In the genomic region with DNA sequence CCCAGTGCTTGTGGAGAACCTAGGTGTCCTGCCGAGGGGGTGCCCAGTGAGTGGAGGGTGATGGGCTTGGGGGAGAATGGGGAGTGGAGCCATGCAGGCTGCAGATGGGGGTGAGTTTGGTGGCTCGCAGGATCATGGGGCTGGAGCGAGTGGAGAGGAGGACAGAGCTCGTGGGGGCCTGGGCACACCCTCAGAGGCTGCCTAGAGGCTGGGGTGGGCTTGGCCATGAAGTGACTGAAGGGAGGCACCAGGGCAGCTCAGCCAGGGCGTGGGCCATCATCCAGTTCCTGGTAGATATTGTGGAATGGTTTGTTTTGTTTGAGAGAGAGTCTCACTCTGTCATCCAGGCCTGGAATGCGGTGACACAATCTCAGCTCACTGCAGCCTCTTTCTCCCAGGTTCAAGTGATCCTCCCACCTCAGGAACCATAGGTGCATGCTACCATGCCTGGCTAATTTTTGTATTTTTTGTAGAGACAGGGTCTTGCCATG, we compare ENCODE assay signal across 19 cellular contexts. TPM values are rescaled to one million over a fixed set of nuclear protein-coding genes. Genes with fewer than 3 reads are reported as not detected.
A peak's percentile ranks its signal among the peaks of the same experiment; 100 is the strongest.
DNase-seq lines count a peak whose midpoint lies in the region; ATAC-seq and TF ChIP-seq lines count a peak whose summit lies in the region.
"Had no signal": no experiment of that assay in that cellular context is flagged by ENCODE, and none has a peak within 500 bp of the region (broad histone marks: within the 10 kb centered on the region; RNA-seq: fewer than 3 reads in every experiment).

No MANE protein-coding gene starts in this region.

- H3K4me3 ChIP-seq in left lung (no peak overlapping the region), upper lobe of right lung (no peak overlapping the region), gastroesophageal sphincter (no peak overlapping the region)
- H3K4me3 ChIP-seq: esophagus squamous epithelium, Peyer's patch had no signal

- H3K9me3 ChIP-seq in left lung (no peaks in the 10 kb centered on the region), upper lobe of right lung (no peaks in the 10 kb centered on the region), gastroesophageal sphincter (no peaks in the 10 kb centered on the region)
- H3K9me3 ChIP-seq: esophagus squamous epithelium, Peyer's patch, SK-N-SH had no signal

- no peak for DNase-seq in activated T-cell treated with anti-CD3 and anti-CD28 coated beads, Interleukin-2, amount 50 U/mL, for 24 hours
- no peak for DNase-seq in activated T-cell treated with anti-CD3 and anti-CD28 coated beads for 4 hours
- DNase-seq in WTC11 (ENCODE audit: low spot score) = no peak
- DNase-seq in left lung = peak in 1 of 2 donors; percentile 45
- no peak for DNase-seq in upper lobe of right lung
- no peak for DNase-seq in ACHN
- DNase-seq: activated CD4-positive, alpha-beta T cell treated with anti-CD3 and anti-CD28 coated beads, Interleukin-2, amount 10 ng/mL, durations not matched to agents 24 days and 14 days; activated naive CD8-positive, alpha-beta T cell treated with anti-CD3 and anti-CD28 coated beads for 36 hours; DMS79; esophagus squamous epithelium; head of caudate nucleus; NCI-H1105; SK-N-SH; stimulated activated CD4-positive, alpha-beta T cell treated with anti-CD3 and anti-CD28 coated beads, Interleukin-15, amount 100 ng/mL, for 24 hours; stimulated activated naive CD4-positive, alpha-beta T cell had no signal

- intact Hi-C loops in left lung (cut with DNase I) = no loop called here
- intact Hi-C loops in upper lobe of right lung (cut with DNase I) = no loop called here

- CTCF ChIA-PET in WTC11 (lab: Charles Lee) = interaction anchor here (0.5 to 1.6 kb wide), 12 partner anchors 8 to 358 kb away, joined by 3 to 7 read pairs (median 4); no protein-coding TSS in a partner anchor

- H3K36me3 ChIP-seq in left lung (peaks cover 0 to 77% of the 10 kb centered on the region in 2 donors), upper lobe of right lung (peaks cover 7% of the 10 kb centered on the region), gastroesophageal sphincter (peaks cover 0 to 49% of the 10 kb centered on the region in 2 donors)

- POLR2A ChIA-PET in WTC11 (lab: Charles Lee) = no interaction called here

- peak overlapping the region; percentile 76 for H3K27ac Mint-ChIP-seq in activated T-cell treated with anti-CD3 and anti-CD28 coated beads, Interleukin-2, amount 50 U/mL, for 24 hours
- no peak overlapping the region for H3K27ac Mint-ChIP-seq in WTC11
- H3K27ac Mint-ChIP-seq: activated naive CD8-positive, alpha-beta T cell treated with anti-CD3 and anti-CD28 coated beads for 36 hours had no signal

- H3K4me1 ChIP-seq in left lung = peaks cover 0 to 5% of the 10 kb centered on the region in 2 donors
- H3K4me1 ChIP-seq in upper lobe of right lung = no peaks in the 10 kb centered on the region
- H3K4me1 ChIP-seq in gastroesophageal sphincter = no peaks in the 10 kb centered on the region

- WGBS in gastroesophageal sphincter (ENCODE audit: low coverage in 1 of 2), 2 donors = 94% methylated on average over 4 of the region's 6 CpGs; no CpG with 5 or more reads in 1 of the 2 donors

- TF ChIP-seq EP300 in gastroesophageal sphincter (IDR thresholded peaks at IDR 0.05) = no peak

- H3K4me1 Mint-ChIP-seq in activated T-cell treated with anti-CD3 and anti-CD28 coated beads, Interleukin-2, amount 50 U/mL, for 24 hours (ENCODE audit: low read depth) = peaks cover 24% of the 10 kb centered on the region
- no peaks in the 10 kb centered on the region for H3K4me1 Mint-ChIP-seq in WTC11

- in situ Hi-C loops in ACHN (cut with HindIII; ENCODE audit: low pct_ligation_motif_present, low pct_unique_long_range_greater_than_20kb, low sequenced_read_pairs) = no loop called here

- 0 out of 2 replicates have a peak, but pooled peaks have one; percentile 10 for TF ChIP-seq CTCF in WTC11 (IDR thresholded peaks at IDR 0.05)
- TF ChIP-seq CTCF in left lung (IDR thresholded peaks at IDR 0.05) = no peak
- no peak for TF ChIP-seq CTCF in upper lobe of right lung (IDR thresholded peaks at IDR 0.05)
- TF ChIP-seq CTCF in gastroesophageal sphincter (IDR thresholded peaks at IDR 0.05) = no peak

- H3K9me3 Mint-ChIP-seq in activated T-cell treated with anti-CD3 and anti-CD28 coated beads, Interleukin-2, amount 50 U/mL, for 24 hours = no peaks in the 10 kb centered on the region
- H3K9me3 Mint-ChIP-seq in WTC11 = no peaks in the 10 kb centered on the region
- H3K9me3 Mint-ChIP-seq: activated CD4-positive, alpha-beta T cell treated with anti-CD3 and anti-CD28 coated beads, Interleukin-2, amount 10 ng/mL, durations not matched to agents 24 days and 14 days; activated naive CD8-positive, alpha-beta T cell treated with anti-CD3 and anti-CD28 coated beads for 36 hours had no signal

- no peak for TF ChIP-seq POLR2A in gastroesophageal sphincter (IDR thresholded peaks at IDR 0.05)

- H3K27me3 ChIP-seq in left lung = no peaks in the 10 kb centered on the region
- no peaks in the 10 kb centered on the region for H3K27me3 ChIP-seq in upper lobe of right lung
- H3K27me3 ChIP-seq in gastroesophageal sphincter = no peaks in the 10 kb centered on the region
- H3K27me3 ChIP-seq: esophagus squamous epithelium, Peyer's patch had no signal

- no peaks in the 10 kb centered on the region for H3K27me3 Mint-ChIP-seq in activated T-cell treated with anti-CD3 and anti-CD28 coated beads, Interleukin-2, amount 50 U/mL, for 24 hours
- H3K27me3 Mint-ChIP-seq in WTC11 (ENCODE audit: low read depth) = no peaks in the 10 kb centered on the region
- H3K27me3 Mint-ChIP-seq: activated CD4-positive, alpha-beta T cell treated with anti-CD3 and anti-CD28 coated beads, Interleukin-2, amount 10 ng/mL, durations not matched to agents 24 days and 14 days; activated naive CD8-positive, alpha-beta T cell treated with anti-CD3 and anti-CD28 coated beads for 36 hours had no signal

- no peak overlapping the region for H3K4me3 Mint-ChIP-seq in activated T-cell treated with anti-CD3 and anti-CD28 coated beads, Interleukin-2, amount 50 U/mL, for 24 hours
- H3K4me3 Mint-ChIP-seq in WTC11 = no peak overlapping the region
- H3K4me3 Mint-ChIP-seq: activated CD4-positive, alpha-beta T cell treated with anti-CD3 and anti-CD28 coated beads, Interleukin-2, amount 10 ng/mL, durations not matched to agents 24 days and 14 days; activated naive CD8-positive, alpha-beta T cell treated with anti-CD3 and anti-CD28 coated beads for 36 hours had no signal

- no peak for ATAC-seq in WTC11
- ATAC-seq in left lung = peak; percentile 78
- peak; percentile 78 for ATAC-seq in upper lobe of right lung
- ATAC-seq in gastroesophageal sphincter = no peak
- no peak for ATAC-seq in HG02571 (IDR thresholded peaks at IDR 0.05; ENCODE audit: unreplicated experiment)

- peaks cover 44% of the 10 kb centered on the region for H3K36me3 Mint-ChIP-seq in activated T-cell treated with anti-CD3 and anti-CD28 coated beads, Interleukin-2, amount 50 U/mL, for 24 hours (ENCODE audit: low read depth)
- H3K36me3 Mint-ChIP-seq in WTC11 = no peaks in the 10 kb centered on the region

- H3K27ac ChIP-seq in left lung (no peak overlapping the region), upper lobe of right lung (no peak overlapping the region), gastroesophageal sphincter (no peak overlapping the region)
- H3K27ac ChIP-seq: esophagus squamous epithelium, KMS-11 had no signal

TF ChIP-seq in WTC11, 78 proteins besides CTCF, POLR2A, EP300 and RAD21 (continues in another document):
- TF ChIP-seq, protein P1, sequence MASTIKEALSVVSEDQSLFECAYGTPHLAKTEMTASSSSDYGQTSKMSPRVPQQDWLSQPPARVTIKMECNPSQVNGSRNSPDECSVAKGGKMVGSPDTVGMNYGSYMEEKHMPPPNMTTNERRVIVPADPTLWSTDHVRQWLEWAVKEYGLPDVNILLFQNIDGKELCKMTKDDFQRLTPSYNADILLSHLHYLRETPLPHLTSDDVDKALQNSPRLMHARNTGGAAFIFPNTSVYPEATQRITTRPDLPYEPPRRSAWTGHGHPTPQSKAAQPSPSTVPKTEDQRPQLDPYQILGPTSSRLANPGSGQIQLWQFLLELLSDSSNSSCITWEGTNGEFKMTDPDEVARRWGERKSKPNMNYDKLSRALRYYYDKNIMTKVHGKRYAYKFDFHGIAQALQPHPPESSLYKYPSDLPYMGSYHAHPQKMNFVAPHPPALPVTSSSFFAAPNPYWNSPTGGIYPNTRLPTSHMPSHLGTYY (CRISPR knock-in tag; IDR thresholded peaks at IDR 0.05) = no peak
- TF ChIP-seq, protein P2, sequence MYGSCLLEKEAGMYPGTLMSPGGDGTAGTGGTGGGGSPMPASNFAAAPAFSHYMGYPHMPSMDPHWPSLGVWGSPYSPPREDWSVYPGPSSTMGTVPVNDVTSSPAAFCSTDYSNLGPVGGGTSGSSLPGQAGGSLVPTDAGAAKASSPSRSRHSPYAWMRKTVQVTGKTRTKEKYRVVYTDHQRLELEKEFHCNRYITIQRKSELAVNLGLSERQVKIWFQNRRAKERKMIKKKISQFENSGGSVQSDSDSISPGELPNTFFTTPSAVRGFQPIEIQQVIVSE (CRISPR knock-in tag; IDR thresholded peaks at IDR 0.05; ENCODE audit: borderline replicate concordance) = no peak
- TF ChIP-seq, protein P3, sequence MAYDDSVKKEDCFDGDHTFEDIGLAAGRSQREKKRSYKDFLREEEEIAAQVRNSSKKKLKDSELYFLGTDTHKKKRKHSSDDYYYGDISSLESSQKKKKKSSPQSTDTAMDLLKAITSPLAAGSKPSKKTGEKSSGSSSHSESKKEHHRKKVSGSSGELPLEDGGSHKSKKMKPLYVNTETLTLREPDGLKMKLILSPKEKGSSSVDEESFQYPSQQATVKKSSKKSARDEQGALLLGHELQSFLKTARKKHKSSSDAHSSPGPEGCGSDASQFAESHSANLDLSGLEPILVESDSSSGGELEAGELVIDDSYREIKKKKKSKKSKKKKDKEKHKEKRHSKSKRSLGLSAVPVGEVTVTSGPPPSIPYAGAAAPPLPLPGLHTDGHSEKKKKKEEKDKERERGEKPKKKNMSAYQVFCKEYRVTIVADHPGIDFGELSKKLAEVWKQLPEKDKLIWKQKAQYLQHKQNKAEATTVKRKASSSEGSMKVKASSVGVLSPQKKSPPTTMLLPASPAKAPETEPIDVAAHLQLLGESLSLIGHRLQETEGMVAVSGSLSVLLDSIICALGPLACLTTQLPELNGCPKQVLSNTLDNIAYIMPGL (CRISPR knock-in tag; IDR thresholded peaks at IDR 0.05) = no peak
- TF ChIP-seq CREM (CRISPR knock-in tag; IDR thresholded peaks at IDR 0.05) = no peak
- no peak for TF ChIP-seq TEAD1 (CRISPR knock-in tag; IDR thresholded peaks at IDR 0.05)
- no peak for TF ChIP-seq EMX1 (CRISPR knock-in tag; IDR thresholded peaks at IDR 0.05)
- TF ChIP-seq ZNF263 (CRISPR knock-in tag; IDR thresholded peaks at IDR 0.05; ENCODE audit: low read depth) = no peak
- TF ChIP-seq ELF4 (CRISPR knock-in tag; IDR thresholded peaks at IDR 0.05; ENCODE audit: low read depth) = no peak

RNA-seq across cellular contexts. Expression of a gene that starts 43.4 kb away (rescaled TPM):
- total RNA-seq in WTC11 (2021) (2.4 to 3.0 TPM (median 2.8 TPM) in 3 replicates), left lung (10 to 100 TPM; 16.9 to 23.2 TPM), upper lobe of right lung (19.8 TPM), gastroesophageal sphincter (under 1 TPM in 1 of 4 donors, not detected in 3; 0.59 TPM)

Comparison
In these comparisons a context has a peak if more than half of its experiments do, and no peak if none do; other contexts are left out.
1. ATAC-seq: peak in left lung (single experiment) and upper lobe of right lung (single experiment); none in WTC11 (single experiment), gastroesophageal sphincter (single experiment) and HG02571 (single experiment).